ENCODE assay signal across 13 cellular contexts in genomic region chr2:19987936-19988335, GRCh38. TPM values are rescaled to one million over a fixed set of nuclear protein-coding genes. Genes with fewer than 3 reads are reported as not detected.
A peak's percentile ranks its signal among the peaks of the same experiment; 100 is the strongest.
DNase-seq lines count a peak whose midpoint lies in the region; ATAC-seq and TF ChIP-seq lines count a peak whose summit lies in the region.
"Had no signal": no experiment of that assay in that cellular context is flagged by ENCODE, and none has a peak within 500 bp of the region (broad histone marks: within the 10 kb centered on the region; RNA-seq: fewer than 3 reads in every experiment).

No MANE protein-coding gene starts in this region.

- intact Hi-C loops in activated naive CD4-positive, alpha-beta T cell treated with anti-CD3 and anti-CD28 coated beads for 36 hours (cut with micrococcal nuclease) = no loop called here
- intact Hi-C loops in testis (cut with DNase I; ENCODE audit: low total_unique reads) = no loop called here

- peaks cover 11% of the 10 kb centered on the region for H3K36me3 Mint-ChIP-seq in natural killer cell treated with Interleukin-12 subunit alpha and Interleukin-12 subunit beta and Interleukin-15 and Interleukin-18, amount 100 ng/mL, for 72 hours
- H3K36me3 Mint-ChIP-seq in activated naive CD4-positive, alpha-beta T cell treated with anti-CD3 and anti-CD28 coated beads for 36 hours (ENCODE audit: low read depth) = peaks cover 13% of the 10 kb centered on the region

- peaks cover 19 to 32% of the 10 kb centered on the region in 2 donors for H3K4me1 Mint-ChIP-seq in natural killer cell treated with Interleukin-12 subunit alpha and Interleukin-12 subunit beta and Interleukin-15 and Interleukin-18, amount 100 ng/mL, for 72 hours (ENCODE audit: low read depth in 2 of 2)
- peaks cover 28% of the 10 kb centered on the region for H3K4me1 Mint-ChIP-seq in activated naive CD4-positive, alpha-beta T cell treated with anti-CD3 and anti-CD28 coated beads for 36 hours (ENCODE audit: low read depth)

- H3K4me3 ChIP-seq in HUES48 (ENCODE audit: low read depth, low read length) = peak overlapping the region; percentile 93
- no peak overlapping the region for H3K4me3 ChIP-seq in testis
- H3K4me3 ChIP-seq in MG63 = no peak overlapping the region

- no peak overlapping the region for H3K9ac ChIP-seq in HUES48 (ENCODE audit: low read depth, low read length)

- TF ChIP-seq POLR2A in testis (IDR thresholded peaks at IDR 0.05) = no peak

- H3K27ac Mint-ChIP-seq in natural killer cell treated with Interleukin-12 subunit alpha and Interleukin-12 subunit beta and Interleukin-15 and Interleukin-18, amount 100 ng/mL, for 72 hours = no peak overlapping the region
- H3K27ac Mint-ChIP-seq in activated naive CD4-positive, alpha-beta T cell treated with anti-CD3 and anti-CD28 coated beads for 36 hours = no peak overlapping the region

- 80 to 85% methylated on average over 5 of the region's 5 CpGs for WGBS in testis, 2 donors

- H3K36me3 ChIP-seq in HUES48 (ENCODE audit: control insufficient read depth, insufficient read depth, low read length) = peaks cover 23% of the 10 kb centered on the region
- H3K36me3 ChIP-seq in testis (ENCODE audit: low read depth, missing control alignments) = no peaks in the 10 kb centered on the region
- H3K36me3 ChIP-seq in MG63 = peaks cover 23% of the 10 kb centered on the region

- DNase-seq in natural killer cell treated with Interleukin-12 subunit alpha and Interleukin-12 subunit beta and Interleukin-15 and Interleukin-18, amount 100 ng/mL, for 72 hours (ENCODE audit: low spot score) = no peak
- no peak for DNase-seq in activated naive CD4-positive, alpha-beta T cell treated with anti-CD3 and anti-CD28 coated beads for 36 hours
- DNase-seq in testis (no peak), MG63 (no peak), NCI-H2227 (lab: John Stamatoyannopoulos, UW; ENCODE audit: unreplicated experiment) (no peak)
- DNase-seq: cerebellar nuclear complex; kidney; NCI-H187 treated with DMSO at 0.1 percent for 48 hours; stimulated activated CD4-positive, alpha-beta T cell treated with anti-CD3 and anti-CD28 coated beads, Interleukin-15, amount 100 ng/mL, for 24 hours; WERI-Rb-1 had no signal

- CTCF ChIA-PET in activated naive CD4-positive, alpha-beta T cell treated with anti-CD3 and anti-CD28 coated beads for 36 hours (lab: Charles Lee) = interaction anchor here (0.6 kb wide), 1 partner anchor 121 kb away, joined by 3 read pairs; no protein-coding TSS in a partner anchor

- no peaks in the 10 kb centered on the region for H3K9me3 Mint-ChIP-seq in natural killer cell treated with Interleukin-12 subunit alpha and Interleukin-12 subunit beta and Interleukin-15 and Interleukin-18, amount 100 ng/mL, for 72 hours
- H3K9me3 Mint-ChIP-seq in activated naive CD4-positive, alpha-beta T cell treated with anti-CD3 and anti-CD28 coated beads for 36 hours = no peaks in the 10 kb centered on the region

- H3K27ac ChIP-seq in HUES48 (ENCODE audit: low read depth, low read length) (no peak overlapping the region), testis (no peak overlapping the region)
- H3K27ac ChIP-seq: WERI-Rb-1 had no signal

- peak overlapping the region; percentile 95 for H3K4me3 Mint-ChIP-seq in natural killer cell treated with Interleukin-12 subunit alpha and Interleukin-12 subunit beta and Interleukin-15 and Interleukin-18, amount 100 ng/mL, for 72 hours
- no peak overlapping the region for H3K4me3 Mint-ChIP-seq in activated naive CD4-positive, alpha-beta T cell treated with anti-CD3 and anti-CD28 coated beads for 36 hours

- ATAC-seq in GM18907 (IDR thresholded peaks at IDR 0.05; ENCODE audit: unreplicated experiment) (peak; percentile 73), HG02588 (IDR thresholded peaks at IDR 0.05; ENCODE audit: unreplicated experiment) (peak; percentile 65)
- no peak for ATAC-seq in natural killer cell treated with Interleukin-12 subunit alpha and Interleukin-12 subunit beta and Interleukin-15 and Interleukin-18, amount 100 ng/mL, for 72 hours

- no peak for TF ChIP-seq CTCF in testis (IDR thresholded peaks at IDR 0.05)

- H3K27me3 Mint-ChIP-seq in natural killer cell treated with Interleukin-12 subunit alpha and Interleukin-12 subunit beta and Interleukin-15 and Interleukin-18, amount 100 ng/mL, for 72 hours = peaks cover 7 to 10% of the 10 kb centered on the region in 2 donors
- H3K27me3 Mint-ChIP-seq in activated naive CD4-positive, alpha-beta T cell treated with anti-CD3 and anti-CD28 coated beads for 36 hours (ENCODE audit: low read depth) = peaks cover 7% of the 10 kb centered on the region

- H3K27me3 ChIP-seq in HUES48 (ENCODE audit: control insufficient read depth, insufficient read depth, low read length) (no peaks in the 10 kb centered on the region), testis (no peaks in the 10 kb centered on the region), MG63 (0 out of 2 replicates have a peak, but pooled peaks cover 2% of the 10 kb centered on the region)

- no peaks in the 10 kb centered on the region for H3K9me3 ChIP-seq in HUES48 (ENCODE audit: control insufficient read depth, insufficient read depth, low read length)
- H3K9me3 ChIP-seq in testis = no peaks in the 10 kb centered on the region
- no peaks in the 10 kb centered on the region for H3K9me3 ChIP-seq in MG63

- peaks cover 24% of the 10 kb centered on the region; the same call in 1 of the 2 replicates for H3K4me1 ChIP-seq in HUES48 (ENCODE audit: control insufficient read depth, insufficient read depth, low read length)
- H3K4me1 ChIP-seq in testis = peaks cover 3% of the 10 kb centered on the region

RNA-seq across cellular contexts. Expression of gene WDR35, which starts 2.0 kb away (rescaled TPM):
- total RNA-seq in natural killer cell treated with Interleukin-12 subunit alpha and Interleukin-12 subunit beta and Interleukin-15 and Interleukin-18, amount 100 ng/mL, for 72 hours = 10 to 100 TPM in 1 of 2 donors, 1 to 10 TPM in 1; 6.4 to 13.6 TPM
- 1 to 10 TPM; 4.3 to 4.4 TPM for total RNA-seq in activated naive CD4-positive, alpha-beta T cell treated with anti-CD3 and anti-CD28 coated beads for 36 hours
- total RNA-seq in testis = 10 to 100 TPM; 18.5 to 24.9 TPM
- polyA plus RNA-seq in testis (ENCODE audit: insufficient read depth, low read depth, low replicate concordance) = 23.6 TPM
- 4.4 and 6.4 TPM in 2 replicates for total RNA-seq in MG63 (2014; rRNA removed; shearing (Covaris generic); ENCODE audit: low replicate concordance)

RNA-seq across cellular contexts. Expression of gene MATN3, which starts 24.5 kb away (rescaled TPM):
- not detected for total RNA-seq in natural killer cell treated with Interleukin-12 subunit alpha and Interleukin-12 subunit beta and Interleukin-15 and Interleukin-18, amount 100 ng/mL, for 72 hours
- not detected for total RNA-seq in activated naive CD4-positive, alpha-beta T cell treated with anti-CD3 and anti-CD28 coated beads for 36 hours
- 1 to 10 TPM; 1.9 to 2.1 TPM for total RNA-seq in testis
- 2.7 TPM for polyA plus RNA-seq in testis (ENCODE audit: insufficient read depth, low read depth, low replicate concordance)
- total RNA-seq in MG63 (2014; rRNA removed; shearing (Covaris generic); ENCODE audit: low replicate concordance) = 0.15 and 0.76 TPM in 2 replicates

Comparison
In these comparisons a context has a peak if more than half of its experiments do, and no peak if none do; other contexts are left out.
1. ATAC-seq: peak in GM18907 (single experiment) and HG02588 (single experiment); none in natural killer cell treated with Interleukin-12 subunit alpha and Interleukin-12 subunit beta and Interleukin-15 and Interleukin-18, amount 100 ng/mL, for 72 hours (0 of 2).